23 cellular contexts compared by ENCODE assay signal in genomic region chr20:13059398-13060136, GRCh38.
"Had no signal": no experiment of that assay in that cellular context is flagged by ENCODE, and none has a peak within 500 bp of the region (broad histone marks: within the 10 kb centered on the region; RNA-seq: fewer than 3 reads in every experiment).

No MANE protein-coding gene starts in this region.

- H3K27me3 ChIP-seq: dorsolateral prefrontal cortex, left lung, spleen, suprapubic skin, transverse colon, upper lobe of right lung, uterus had no signal

- H3K9me3 ChIP-seq: left lung, psoas muscle, suprapubic skin, transverse colon, upper lobe of right lung, uterus had no signal

- H3K27ac ChIP-seq: dorsolateral prefrontal cortex, left lung, psoas muscle, skin epidermis, spleen, suprapubic skin, transverse colon, upper lobe of right lung, uterus had no signal

- H3K4me1 ChIP-seq: left lung, psoas muscle, spleen, suprapubic skin, transverse colon, upper lobe of right lung, uterus had no signal

- ATAC-seq: left cardiac atrium; left lung; naive thymus-derived CD8-positive, alpha-beta T cell; psoas muscle; right cardiac atrium; stimulated activated naive CD8-positive, alpha-beta T cell treated with anti-CD3 and anti-CD28 coated beads, Interleukin-15, amount 100 ng/mL, for 72 hours; upper lobe of right lung had no signal

- DNase-seq: dorsolateral prefrontal cortex; effector CD4-positive, alpha-beta T cell; hypothalamus; left cardiac atrium; left lung; mesendoderm; naive thymus-derived CD8-positive, alpha-beta T cell; nephron progenitor cell; nucleus accumbens; posterior cingulate gyrus; psoas muscle; right cardiac atrium; spleen; stimulated activated naive CD4-positive, alpha-beta T cell; stimulated activated naive CD8-positive, alpha-beta T cell treated with anti-CD3 and anti-CD28 coated beads, Interleukin-15, amount 100 ng/mL, for 72 hours; transverse colon; upper lobe of right lung; uterus had no signal

- H3K4me3 ChIP-seq: dorsolateral prefrontal cortex, left lung, psoas muscle, skin epidermis, spleen, suprapubic skin, transverse colon, upper lobe of right lung, uterus had no signal

- FAIRE-seq: colon, frontal cortex, islet of Langerhans had no signal

- H3K36me3 ChIP-seq: left lung, spleen, suprapubic skin, transverse colon, upper lobe of right lung, uterus had no signal
